Comparison of ENCODE assay signal across 2 cellular contexts in the genomic region with DNA sequence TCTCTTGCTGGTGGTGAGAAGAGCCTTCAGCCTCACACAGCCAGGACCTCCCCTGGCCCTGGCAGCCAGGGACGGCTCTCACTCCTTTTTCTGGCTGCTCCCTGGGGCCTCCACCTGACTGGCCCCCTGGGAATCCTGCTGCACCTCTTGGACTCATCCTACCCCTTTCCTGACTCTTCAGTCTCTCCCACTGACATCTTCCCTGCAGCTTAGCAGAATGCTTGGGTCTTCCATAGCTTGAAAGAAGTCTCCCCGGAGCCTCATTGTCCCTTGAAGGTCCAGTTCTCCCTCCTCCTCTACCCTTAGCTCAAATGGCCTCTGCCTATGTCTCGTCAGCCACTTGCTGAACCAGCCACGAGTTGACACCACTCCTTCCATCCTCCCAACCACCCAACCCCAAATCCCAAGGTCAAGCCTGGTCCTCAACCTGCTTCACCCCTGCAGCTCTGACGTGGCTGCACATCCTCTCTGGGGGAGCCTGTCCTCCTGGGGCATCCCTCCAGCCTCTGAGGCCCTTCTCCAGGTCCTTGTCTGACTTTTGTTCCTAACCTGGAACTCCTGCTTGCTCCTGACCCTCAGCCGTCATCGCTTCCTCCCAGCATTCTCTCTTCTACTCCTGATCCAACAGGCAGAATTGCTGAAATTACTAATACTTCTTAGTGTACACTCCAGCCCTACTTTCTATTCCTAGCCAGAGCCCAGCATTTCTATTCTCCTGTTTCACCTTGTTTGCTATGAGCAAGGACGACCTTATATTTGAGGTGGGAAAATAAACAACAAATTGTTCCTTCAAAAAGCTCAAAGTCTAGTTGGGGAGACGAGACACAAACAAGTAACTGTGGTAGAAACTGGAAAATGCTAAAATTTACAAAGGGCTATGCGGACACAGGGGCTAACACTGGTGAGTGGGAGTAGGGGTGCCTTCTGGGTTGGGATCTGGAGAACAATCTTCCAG.
TF ChIP-seq lines count a peak whose summit lies in the region.

No MANE protein-coding gene starts in this region.

TF ChIP-seq in HEK293, 187 proteins besides CTCF, POLR2A, EP300 and RAD21 (continued from another document):
- TF ChIP-seq, protein P1, sequence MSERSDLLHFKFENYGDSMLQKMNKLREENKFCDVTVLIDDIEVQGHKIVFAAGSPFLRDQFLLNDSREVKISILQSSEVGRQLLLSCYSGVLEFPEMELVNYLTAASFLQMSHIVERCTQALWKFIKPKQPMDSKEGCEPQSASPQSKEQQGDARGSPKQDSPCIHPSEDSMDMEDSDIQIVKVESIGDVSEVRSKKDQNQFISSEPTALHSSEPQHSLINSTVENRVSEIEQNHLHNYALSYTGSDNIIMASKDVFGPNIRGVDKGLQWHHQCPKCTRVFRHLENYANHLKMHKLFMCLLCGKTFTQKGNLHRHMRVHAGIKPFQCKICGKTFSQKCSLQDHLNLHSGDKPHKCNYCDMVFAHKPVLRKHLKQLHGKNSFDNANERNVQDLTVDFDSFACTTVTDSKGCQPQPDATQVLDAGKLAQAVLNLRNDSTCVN (tag by site-specific recombination; optimal IDR thresholded peaks at IDR 0.05): no peak
TF ChIP-seq in HEK293: peak in this region for 1.

TF ChIP-seq in SK-N-SH treated with all-trans-retinoic acid at 6 μM for 48 hours, 23 proteins besides CTCF, POLR2A, EP300 and RAD21 (continued from another document):
- TF ChIP-seq, protein P2, sequence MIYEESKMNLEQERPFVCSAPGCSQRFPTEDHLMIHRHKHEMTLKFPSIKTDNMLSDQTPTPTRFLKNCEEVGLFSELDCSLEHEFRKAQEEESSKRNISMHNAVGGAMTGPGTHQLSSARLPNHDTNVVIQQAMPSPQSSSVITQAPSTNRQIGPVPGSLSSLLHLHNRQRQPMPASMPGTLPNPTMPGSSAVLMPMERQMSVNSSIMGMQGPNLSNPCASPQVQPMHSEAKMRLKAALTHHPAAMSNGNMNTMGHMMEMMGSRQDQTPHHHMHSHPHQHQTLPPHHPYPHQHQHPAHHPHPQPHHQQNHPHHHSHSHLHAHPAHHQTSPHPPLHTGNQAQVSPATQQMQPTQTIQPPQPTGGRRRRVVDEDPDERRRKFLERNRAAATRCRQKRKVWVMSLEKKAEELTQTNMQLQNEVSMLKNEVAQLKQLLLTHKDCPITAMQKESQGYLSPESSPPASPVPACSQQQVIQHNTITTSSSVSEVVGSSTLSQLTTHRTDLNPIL (CRISPR knock-in tag; IDR thresholded peaks at IDR 0.05; ENCODE audit: low read depth): no peak
